18 cellular contexts compared by ENCODE assay signal in genomic region chr5:126512451-126512850, GRCh38.
DNase-seq lines count a peak whose midpoint lies in the region; ATAC-seq and TF ChIP-seq lines count a peak whose summit lies in the region.
"Had no signal": no experiment of that assay in that cellular context is flagged by ENCODE, and none has a peak within 500 bp of the region (broad histone marks: within the 10 kb centered on the region; RNA-seq: fewer than 3 reads in every experiment).

No MANE protein-coding gene starts in this region.

- no peaks in the 10 kb centered on the region for H3K27me3 ChIP-seq in breast epithelium
- no peaks in the 10 kb centered on the region for H3K27me3 ChIP-seq in mammary epithelial cell (ENCODE audit: insufficient read depth, low read length)
- H3K27me3 ChIP-seq in sigmoid colon: no peaks in the 10 kb centered on the region
- no peaks in the 10 kb centered on the region for H3K27me3 ChIP-seq in upper lobe of right lung

- no peaks in the 10 kb centered on the region for H3K9me3 ChIP-seq in breast epithelium
- no peaks in the 10 kb centered on the region for H3K9me3 ChIP-seq in mammary epithelial cell (replicated peaks; ENCODE audit: insufficient read depth, low read length)
- H3K9me3 ChIP-seq in sigmoid colon: no peaks in the 10 kb centered on the region
- H3K9me3 ChIP-seq in upper lobe of right lung: no peaks in the 10 kb centered on the region

- H3K4me3 ChIP-seq in breast epithelium (no peak overlapping the region), mammary epithelial cell (replicated peaks in 1 of 3; ENCODE audit: insufficient read depth in 1 of 3, low read depth in 2 of 3, low read length in 3 of 3) (no peak overlapping the region), sigmoid colon (no peak overlapping the region), upper lobe of right lung (no peak overlapping the region)

- H3K4me2 ChIP-seq in mammary epithelial cell (ENCODE audit: insufficient read depth, low read depth, low read length): no peak overlapping the region

- WGBS in mammary epithelial cell (ENCODE audit: low coverage, missing lambda C conversion rate): 96% methylated on average over 3 of the region's 3 CpGs
- 92 to 95% methylated on average over 3 of the region's 3 CpGs for WGBS in sigmoid colon, 2 donors

- no peaks in the 10 kb centered on the region for H3K79me2 ChIP-seq in mammary epithelial cell (ENCODE audit: insufficient read depth, low read length)

- no peak overlapping the region for H3K4me3 Mint-ChIP-seq in mesothelial cell of epicardium
- H3K4me3 Mint-ChIP-seq: CD14-positive monocyte had no signal

- H3K9ac ChIP-seq in mammary epithelial cell (ENCODE audit: insufficient read depth, low read length): no peak overlapping the region

- TF ChIP-seq EP300 in sigmoid colon (IDR thresholded peaks at IDR 0.05): no peak

- no peaks in the 10 kb centered on the region for H3K36me3 Mint-ChIP-seq in mesothelial cell of epicardium
- H3K36me3 Mint-ChIP-seq: CD14-positive monocyte had no signal

- no TSS peak for BruUV-seq in mammary epithelial cell (replicated peaks; lab: Mats Ljungman, UMichigan)

- dilution Hi-C loops in mammary epithelial cell (cut with HindIII; ENCODE audit: low sequenced_read_pairs): no loop called here

- in situ Hi-C loops in mammary epithelial cell (cut with MboI; ENCODE audit: low sequenced_read_pairs in 2 of 2): no loop called here

- DNase-seq in breast epithelium (ENCODE audit: low spot score in 2 of 2) (no peak), mammary epithelial cell (no peak), kidney glomerular epithelial cell (lab: John Stamatoyannopoulos, UW) (peak; percentile 8), sigmoid colon (no peak), upper lobe of right lung (no peak), middle frontal gyrus (ENCODE audit: extremely low spot score, low spot score) (no peak), mesothelial cell of epicardium (ENCODE audit: low spot score in 2 of 2, unreplicated experiment in 2 of 2) (no peak)
- DNase-seq: DMS79 treated with DMSO at 0.1 percent for 48 hours, Karpas-422, NCI-H1436, NCI-H1930, NCI-H226, NCI-H524 treated with DMSO at 0.1 percent for 48 hours, PC-3, RPMI8226 had no signal

- CTCF ChIA-PET in mammary epithelial cell (lab: Charles Lee; ENCODE audit: low non-redundant PET): no interaction called here

- no peaks in the 10 kb centered on the region for H4K20me1 ChIP-seq in mammary epithelial cell (ENCODE audit: insufficient read depth, low read length)

- peaks cover 27% of the 10 kb centered on the region for H3K4me1 Mint-ChIP-seq in mesothelial cell of epicardium

- no peaks in the 10 kb centered on the region for H3K36me3 ChIP-seq in breast epithelium
- no peaks in the 10 kb centered on the region for H3K36me3 ChIP-seq in mammary epithelial cell (ENCODE audit: insufficient read depth, low read length)
- H3K36me3 ChIP-seq in sigmoid colon: no peaks in the 10 kb centered on the region
- no peaks in the 10 kb centered on the region for H3K36me3 ChIP-seq in upper lobe of right lung

- H3K27me3 Mint-ChIP-seq in mesothelial cell of epicardium (ENCODE audit: low read depth): no peaks in the 10 kb centered on the region

- intact Hi-C loops in breast epithelium (cut with DNase I; ENCODE audit: low total_unique reads): no loop called here
- intact Hi-C loops in mammary epithelial cell (cut with micrococcal nuclease): no loop called here
- intact Hi-C loops in sigmoid colon (cut with DNase I): no loop called here
- intact Hi-C loops in upper lobe of right lung (cut with DNase I): no loop called here

- peaks cover 0 to 8% of the 10 kb centered on the region in 2 donors for H3K4me1 ChIP-seq in breast epithelium
- peaks cover 26% of the 10 kb centered on the region for H3K4me1 ChIP-seq in mammary epithelial cell (ENCODE audit: insufficient read depth, low read length)
- peaks cover 0 to 14% (median 9%) of the 10 kb centered on the region in 4 donors for H3K4me1 ChIP-seq in sigmoid colon
- H3K4me1 ChIP-seq in upper lobe of right lung: peaks cover 25% of the 10 kb centered on the region

- H3K27ac ChIP-seq in breast epithelium (peak overlapping the region; percentile 79 to 88), mammary epithelial cell (ENCODE audit: insufficient read depth, low read depth, low read length) (no peak overlapping the region), sigmoid colon (peak overlapping the region in 3 of 4 donors; percentile 2 to 43 (median 40)), upper lobe of right lung (peak overlapping the region; percentile 65)
- H3K27ac ChIP-seq: 22Rv1 had no signal

- TF ChIP-seq POLR2A in breast epithelium (IDR thresholded peaks at IDR 0.05) (no peak), sigmoid colon (IDR thresholded peaks at IDR 0.05) (no peak)

- H3K27ac Mint-ChIP-seq in mesothelial cell of epicardium: no peak overlapping the region
- H3K27ac Mint-ChIP-seq: CD14-positive monocyte had no signal

- ATAC-seq in upper lobe of right lung: no peak
- ATAC-seq in HG02870 (IDR thresholded peaks at IDR 0.05; ENCODE audit: unreplicated experiment): no peak
- ATAC-seq: PC-3 had no signal

- H2AFZ ChIP-seq in mammary epithelial cell (ENCODE audit: low read depth, low read length): no peak overlapping the region

- no peaks in the 10 kb centered on the region for H3K9me3 Mint-ChIP-seq in mesothelial cell of epicardium

- TF ChIP-seq CTCF in breast epithelium (IDR thresholded peaks at IDR 0.05) (no peak), mammary epithelial cell (conservative IDR thresholded peaks at IDR 0.05 in 1 of 2, IDR thresholded peaks at IDR 0.05 in 1 of 2; ENCODE audit: extremely low read depth in 1 of 2, insufficient read depth in 1 of 2, low read depth in 1 of 2, low read length in 2 of 2) (no peak), sigmoid colon (IDR thresholded peaks at IDR 0.05) (no peak), upper lobe of right lung (IDR thresholded peaks at IDR 0.05) (no peak), mesothelial cell of epicardium (IDR thresholded peaks at IDR 0.05; ENCODE audit: unreplicated experiment) (no peak)
